ENCODE assay signal across 8 cellular contexts in the genomic region with DNA sequence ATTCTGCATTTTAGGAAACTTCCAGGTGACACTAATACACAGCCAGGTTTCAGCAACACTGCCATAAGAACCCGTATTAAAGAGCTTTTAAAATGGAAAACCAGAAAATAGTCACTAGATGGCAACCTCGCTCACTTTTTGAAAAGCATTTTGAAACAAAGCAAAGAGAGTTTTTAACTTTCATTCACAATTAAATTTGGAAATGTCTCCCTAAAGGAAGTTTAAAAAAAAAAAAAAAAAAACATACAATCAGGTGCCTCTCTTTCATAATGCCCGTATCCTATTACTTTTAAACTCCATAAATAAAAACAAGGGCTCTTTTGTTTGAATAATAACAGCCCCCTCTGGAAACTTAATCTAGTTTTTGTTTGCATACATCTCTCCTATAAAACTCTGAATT. TPM values are rescaled to one million over a fixed set of nuclear protein-coding genes. Genes with fewer than 3 reads are reported as not detected.
A peak's percentile ranks its signal among the peaks of the same experiment; 100 is the strongest.
DNase-seq lines count a peak whose midpoint lies in the region; ATAC-seq, FAIRE-seq and TF ChIP-seq lines count a peak whose summit lies in the region.

No MANE protein-coding gene starts in this region.

- H3K27ac ChIP-seq in C4-2B: no peak overlapping the region
- no peak overlapping the region for H3K27ac ChIP-seq in OCI-LY1 (ENCODE audit: low read depth, low read length, poor library complexity, severe bottlenecking)
- peak overlapping the region in 1 of 4 donors; percentile 39 for H3K27ac ChIP-seq in pancreas

- DNase-seq in H54 (ENCODE audit: insufficient read length, low spot score) (no peak), epidermal melanocyte (ENCODE audit: insufficient read length, low spot score) (peak; percentile 24), pancreas (no peak), UCSD-AML1 (lab: John Stamatoyannopoulos, UW; ENCODE audit: unreplicated experiment) (no peak)
- DNase-seq in activated CD4-positive, CD25-positive, alpha-beta regulatory T cell (lab: John Stamatoyannopoulos, UW): no peak

- peak; percentile 67 for FAIRE-seq in H54 (lab: Jason Lieb, UNC)
- peak; percentile 79 for FAIRE-seq in pancreas (lab: Jason Lieb, UNC)

- H3K9me2 ChIP-seq in OCI-LY1 (ENCODE audit: low read depth, low read length): no peaks in the 10 kb centered on the region

- no peak overlapping the region for H3K9ac ChIP-seq in OCI-LY1 (ENCODE audit: low read length)

- no peak overlapping the region for H3K4me2 ChIP-seq in OCI-LY1 (ENCODE audit: low read length)

- H3K27me3 ChIP-seq in OCI-LY1 (ENCODE audit: insufficient read depth, low read length): no peaks in the 10 kb centered on the region
- no peaks in the 10 kb centered on the region for H3K27me3 ChIP-seq in pancreas

- ATAC-seq in pancreas (peak in 3 of 4 donors; percentile 53 to 68 (median 65)), GM21447 (IDR thresholded peaks at IDR 0.05; ENCODE audit: unreplicated experiment) (no peak)

- H2AFZ ChIP-seq in OCI-LY1 (ENCODE audit: low read length): no peak overlapping the region

- no peaks in the 10 kb centered on the region for H3F3A ChIP-seq in OCI-LY1 (ENCODE audit: insufficient read depth, low read length)

- intact Hi-C loops in pancreas (cut with DNase I): loop anchor here in 2 of 3 donors (5.0 to 10.0 kb wide), 2 partner anchors 134 to 362 kb away; no protein-coding TSS in a partner anchor

- no peak for TF ChIP-seq POLR2A in H54 (IDR thresholded peaks at IDR 0.05; ENCODE audit: low read depth, low read length)

- H3K9me3 ChIP-seq in OCI-LY1 (ENCODE audit: low read length) (no peaks in the 10 kb centered on the region), pancreas (no peaks in the 10 kb centered on the region)

- no peaks in the 10 kb centered on the region for H3K36me3 ChIP-seq in OCI-LY1 (ENCODE audit: insufficient read depth, low read length)
- no peaks in the 10 kb centered on the region for H3K36me3 ChIP-seq in pancreas

- WGBS in pancreas, 2 donors: 0% methylated on average over 3 of the region's 3 CpGs

- H3K4me1 ChIP-seq in OCI-LY1 (ENCODE audit: insufficient read depth, low read length, severe bottlenecking) (no peaks in the 10 kb centered on the region), pancreas (peaks cover 0 to 18% (median 0%) of the 10 kb centered on the region in 3 donors)

- peak; percentile 73 for TF ChIP-seq CTCF in C4-2B (conservative IDR thresholded peaks at IDR 0.05)
- peak; percentile 55 for TF ChIP-seq CTCF in OCI-LY1 (IDR thresholded peaks at IDR 0.05; ENCODE audit: low read length)
- TF ChIP-seq CTCF in pancreas (IDR thresholded peaks at IDR 0.05): peak in 3 of 4 donors; percentile 24 to 30 (median 25)

- H3K4me3 ChIP-seq in OCI-LY1 (ENCODE audit: low read depth, low read length, poor library complexity, severe bottlenecking): no peak overlapping the region
- H3K4me3 ChIP-seq in pancreas: no peak overlapping the region

- no peaks in the 10 kb centered on the region for H4K20me1 ChIP-seq in OCI-LY1 (ENCODE audit: insufficient read depth, low read length)

- no peaks in the 10 kb centered on the region for H3K79me2 ChIP-seq in OCI-LY1 (ENCODE audit: insufficient read depth, low read length)

RNA-seq across cellular contexts. Expression of gene MEPE, which starts 20.3 kb away (rescaled TPM):
- not detected for total RNA-seq in pancreas
- not detected for polyA plus RNA-seq in pancreas

RNA-seq across cellular contexts. Expression of gene IBSP, which starts 53.8 kb away (rescaled TPM):
- total RNA-seq in pancreas: under 1 TPM in 1 of 6 donors, not detected in 5; 0.37 TPM
- polyA plus RNA-seq in pancreas: not detected
